Comparison of ENCODE assay signal across 30 cellular contexts in genomic region chr6:31535538-31536324, GRCh38. TPM values are rescaled to one million over a fixed set of nuclear protein-coding genes. Genes with fewer than 3 reads are reported as not detected.
DNase-seq lines count a peak whose midpoint lies in the region; ATAC-seq and TF ChIP-seq lines count a peak whose summit lies in the region.
"Had no signal": no experiment of that assay in that cellular context is flagged by ENCODE, and none has a peak within 500 bp of the region (broad histone marks: within the 10 kb centered on the region; RNA-seq: fewer than 3 reads in every experiment).

No MANE protein-coding gene starts in this region.

- no peak for TF ChIP-seq CTCF in endodermal cell (conservative IDR thresholded peaks at IDR 0.05)
- no peak for TF ChIP-seq CTCF in type B pancreatic cell (conservative IDR thresholded peaks at IDR 0.05)

- no peaks in the 10 kb centered on the region for H3K9me3 ChIP-seq in T-helper 17 cell (ENCODE audit: control insufficient read depth, low read length, poor library complexity, severe bottlenecking)
- no peaks in the 10 kb centered on the region for H3K9me3 ChIP-seq in endodermal cell (ENCODE audit: control insufficient read depth, low read length)
- H3K9me3 ChIP-seq: BLaER1 treated with 17β-estradiol and CSF1 and Interleukin-3, amounts not matched to agents 10 nM and 100 nM; gastrocnemius medialis; left lung; prostate gland; vagina had no signal

- H3K4me3 ChIP-seq in endodermal cell (ENCODE audit: low read length), result no peak overlapping the region
- H3K4me3 ChIP-seq: BLaER1 treated with 17β-estradiol and CSF1 and Interleukin-3, amounts not matched to agents 10 nM and 100 nM; coronary artery; gastrocnemius medialis; left lung; prostate gland; vagina had no signal

- peaks cover 18% of the 10 kb centered on the region for H3K36me3 Mint-ChIP-seq in T-helper 17 cell (ENCODE audit: low read depth)
- peaks cover 90% of the 10 kb centered on the region for H3K36me3 Mint-ChIP-seq in endodermal cell (ENCODE audit: low read depth)
- peaks cover 61% of the 10 kb centered on the region for H3K36me3 Mint-ChIP-seq in type B pancreatic cell

- no peak overlapping the region for H3K9ac ChIP-seq in endodermal cell (ENCODE audit: extremely low read depth, low read length, poor library complexity, severe bottlenecking)

- no peaks in the 10 kb centered on the region for H3K27me3 ChIP-seq in endodermal cell (ENCODE audit: control insufficient read depth, insufficient read depth, low read length, poor library complexity, severe bottlenecking)
- H3K27me3 ChIP-seq: BLaER1 treated with 17β-estradiol and CSF1 and Interleukin-3, amounts not matched to agents 10 nM and 100 nM; gastrocnemius medialis; left lung; vagina had no signal

- peak; percentile 16 for ATAC-seq in stimulated activated naive CD8-positive, alpha-beta T cell treated with anti-CD3 and anti-CD28 coated beads, Interleukin-15, Interleukin-2, amounts not matched to agents 100 U/mL and 50 U/mL, for 24 hours
- no peak for ATAC-seq in stimulated activated naive CD8-positive, alpha-beta T cell treated with anti-CD3 and anti-CD28 coated beads, Interleukin-15, amount 100 ng/mL, for 72 hours
- no peak for ATAC-seq in T-helper 17 cell
- ATAC-seq in GM21825 (IDR thresholded peaks at IDR 0.05; ENCODE audit: unreplicated experiment), result no peak
- ATAC-seq: gastrocnemius medialis, left lung had no signal

- no peak overlapping the region for H3K27ac ChIP-seq in endodermal cell (ENCODE audit: low read depth, low read length)
- H3K27ac ChIP-seq: BLaER1 treated with 17β-estradiol and CSF1 and Interleukin-3, amounts not matched to agents 10 nM and 100 nM; coronary artery; gastrocnemius medialis; left lung; prostate gland; vagina had no signal

- H3K4me3 Mint-ChIP-seq in stimulated activated naive CD8-positive, alpha-beta T cell treated with anti-CD3 and anti-CD28 coated beads, Interleukin-15, amount 100 ng/mL, for 72 hours, result peak overlapping the region in 1 of 2 donors; percentile 14
- H3K4me3 Mint-ChIP-seq in T-helper 17 cell (peak overlapping the region; percentile 50), endodermal cell (no peak overlapping the region), type B pancreatic cell (peak overlapping the region; percentile 3)
- H3K4me3 Mint-ChIP-seq: T-helper 2 cell treated with Interferon-gamma antibody and Interleukin-4, amounts not matched to agents 5 μg/mL and 100 μg/mL, for 36 hours had no signal

- no peaks in the 10 kb centered on the region for H3K27me3 Mint-ChIP-seq in stimulated activated naive CD8-positive, alpha-beta T cell treated with anti-CD3 and anti-CD28 coated beads, Interleukin-15, amount 100 ng/mL, for 72 hours
- H3K27me3 Mint-ChIP-seq in T-helper 17 cell, result no peaks in the 10 kb centered on the region
- H3K27me3 Mint-ChIP-seq in endodermal cell (ENCODE audit: insufficient read depth), result no peaks in the 10 kb centered on the region
- no peaks in the 10 kb centered on the region for H3K27me3 Mint-ChIP-seq in type B pancreatic cell

- DNase-seq in stimulated activated naive CD8-positive, alpha-beta T cell treated with anti-CD3 and anti-CD28 coated beads, Interleukin-15, Interleukin-2, amounts not matched to agents 100 U/mL and 50 U/mL, for 24 hours, result no peak
- no peak for DNase-seq in stimulated activated naive CD8-positive, alpha-beta T cell treated with anti-CD3 and anti-CD28 coated beads, Interleukin-15, amount 100 ng/mL, for 72 hours
- no peak for DNase-seq in T-helper 17 cell
- DNase-seq in endodermal cell, result no peak
- no peak for DNase-seq in type B pancreatic cell (ENCODE audit: extremely low spot score, unreplicated experiment)
- no peak for DNase-seq in globus pallidus (ENCODE audit: low spot score)
- DNase-seq in activated effector memory CD4-positive, alpha-beta T cell treated with anti-CD3 and anti-CD28 coated beads, Interleukin-2, amount 50 U/mL, for 16 hours, result no peak
- DNase-seq: activated CD4-positive, alpha-beta T cell treated with anti-CD3 and anti-CD28 coated beads, Interleukin-2, amount 50 U/mL, for 1 hour; activated naive CD4-positive, alpha-beta T cell treated with Interleukin-2 at 50 U/mL for 16 hours; gastrocnemius medialis; hypothalamus; left lung; mesendoderm; NCI-H1105; NCI-H1930; NCI-H2227 treated with DMSO at 0.1 percent for 48 hours; NCI-H69; nucleus accumbens; SHP77; stimulated activated naive CD4-positive, alpha-beta T cell treated with Interleukin-2 at 50 U/mL for 16 hours had no signal

- peaks cover 98% of the 10 kb centered on the region for H3K36me3 ChIP-seq in endodermal cell (ENCODE audit: control insufficient read depth, insufficient read depth, low read length)

- WGBS in endodermal cell (ENCODE audit: insufficient coverage in 1 of 2, insufficient read length in 1 of 2), 2 experiments, result 100% methylated on average over 2 of the region's 2 CpGs; no CpG with 5 or more reads in 1 of the 2 experiments

- H3K27ac Mint-ChIP-seq in stimulated activated naive CD8-positive, alpha-beta T cell treated with anti-CD3 and anti-CD28 coated beads, Interleukin-15, amount 100 ng/mL, for 72 hours, result peak overlapping the region in 1 of 2 donors; percentile 90
- H3K27ac Mint-ChIP-seq in T-helper 17 cell (peak overlapping the region; percentile 86), endodermal cell (peak overlapping the region; percentile 38), type B pancreatic cell (peak overlapping the region; percentile 10)
- H3K27ac Mint-ChIP-seq: T-helper 2 cell treated with Interferon-gamma antibody and Interleukin-4, amounts not matched to agents 5 μg/mL and 100 μg/mL, for 36 hours had no signal

- peaks cover 76% of the 10 kb centered on the region for H3K4me1 Mint-ChIP-seq in stimulated activated naive CD8-positive, alpha-beta T cell treated with anti-CD3 and anti-CD28 coated beads, Interleukin-15, amount 100 ng/mL, for 72 hours
- H3K4me1 Mint-ChIP-seq in T-helper 17 cell (peaks cover 29% of the 10 kb centered on the region), endodermal cell (peaks cover 34% of the 10 kb centered on the region), type B pancreatic cell (ENCODE audit: unreplicated experiment) (peaks cover 26% of the 10 kb centered on the region)

- no peaks in the 10 kb centered on the region for H3K9me3 Mint-ChIP-seq in stimulated activated naive CD8-positive, alpha-beta T cell treated with anti-CD3 and anti-CD28 coated beads, Interleukin-15, amount 100 ng/mL, for 72 hours
- H3K9me3 Mint-ChIP-seq in endodermal cell (no peaks in the 10 kb centered on the region), type B pancreatic cell (no peaks in the 10 kb centered on the region)
- H3K9me3 Mint-ChIP-seq: T-helper 2 cell treated with Interferon-gamma antibody and Interleukin-4, amounts not matched to agents 5 μg/mL and 100 μg/mL, for 36 hours had no signal

- peaks cover 7% of the 10 kb centered on the region for H3K4me1 ChIP-seq in endodermal cell (ENCODE audit: control insufficient read depth, insufficient read depth, low read length)

RNA-seq across cellular contexts. Expression of gene DDX39B, which starts 6.1 kb away (rescaled TPM):
- total RNA-seq in T-helper 17 cell, result 100 to 1,000 TPM; 496 to 507 TPM
- 100 to 1,000 TPM; 572 to 654 TPM for total RNA-seq in endodermal cell
- 685 TPM for polyA plus RNA-seq in endodermal cell (2013, experiment 1 of 2)
- polyA plus RNA-seq in endodermal cell (2013, experiment 2 of 2), result 576 TPM
- total RNA-seq in type B pancreatic cell (ENCODE audit: low replicate concordance), result 410 and 636 TPM in 2 replicates

RNA-seq across cellular contexts. Expression of gene MCCD1, which starts 7.0 kb away (rescaled TPM):
- not detected for total RNA-seq in T-helper 17 cell
- not detected for total RNA-seq in endodermal cell
- not detected for polyA plus RNA-seq in endodermal cell (2013, experiment 1 of 2)
- polyA plus RNA-seq in endodermal cell (2013, experiment 2 of 2), result not detected
- not detected in 2 replicates for total RNA-seq in type B pancreatic cell (ENCODE audit: low replicate concordance)
- total RNA-seq: astrocyte, cardiac septum, gastrocnemius medialis, H1, left lung, prostate gland, vagina had no signal
- polyA plus RNA-seq: H1, thymus had no signal

RNA-seq across cellular contexts. Expression of gene ATP6V1G2, which starts 10.7 kb away (rescaled TPM):
- total RNA-seq in T-helper 17 cell (1 to 10 TPM; 1.4 to 2.0 TPM), endodermal cell (1 to 10 TPM; 1.7 to 2.1 TPM), type B pancreatic cell (ENCODE audit: low replicate concordance) (1.6 and 5.9 TPM in 2 replicates)
- polyA plus RNA-seq in endodermal cell (2013, experiment 1 of 2), result 11.8 TPM
- polyA plus RNA-seq in endodermal cell (2013, experiment 2 of 2), result 12.1 TPM

RNA-seq across cellular contexts. Expression of gene NFKBIL1, which starts 11.7 kb away (rescaled TPM):
- total RNA-seq in T-helper 17 cell (1 to 10 TPM; 5.5 to 6.4 TPM), endodermal cell (10 to 100 TPM; 17.4 to 26.3 TPM), type B pancreatic cell (ENCODE audit: low replicate concordance) (21.1 and 24.2 TPM in 2 replicates)
- polyA plus RNA-seq in endodermal cell (2013, experiment 1 of 2), result 26.5 TPM
- polyA plus RNA-seq in endodermal cell (2013, experiment 2 of 2), result 22.9 TPM

RNA-seq across cellular contexts. Expression of gene LTA, which starts 36.4 kb away (rescaled TPM):
- total RNA-seq in T-helper 17 cell (10 to 100 TPM; 19.9 to 26.0 TPM), endodermal cell (not detected), type B pancreatic cell (ENCODE audit: low replicate concordance) (0.22 TPM in 1 of 2 replicates, not detected in the other)
- polyA plus RNA-seq in endodermal cell (2013, experiment 1 of 2), result 0.21 TPM
- not detected for polyA plus RNA-seq in endodermal cell (2013, experiment 2 of 2)
- total RNA-seq: astrocyte, cardiac septum, gastrocnemius medialis, H1, vagina had no signal
- polyA plus RNA-seq: H1 had no signal
